16 cellular contexts compared by ENCODE assay signal in genomic region chr12:46453428-46453827, GRCh38.
DNase-seq lines count a peak whose midpoint lies in the region; ATAC-seq, FAIRE-seq and TF ChIP-seq lines count a peak whose summit lies in the region.
"Had no signal": no experiment of that assay in that cellular context is flagged by ENCODE, and none has a peak within 500 bp of the region (broad histone marks: within the 10 kb centered on the region; RNA-seq: fewer than 3 reads in every experiment).

No MANE protein-coding gene starts in this region.

- H3K4me1 ChIP-seq in Panc1 (ENCODE audit: control insufficient read depth, insufficient read depth, low read length) (peaks cover 38% of the 10 kb centered on the region), keratinocyte (ENCODE audit: control insufficient read depth, extremely low read depth, insufficient read depth, low read length) (peaks cover 65% of the 10 kb centered on the region), uterus (peaks cover 6 to 10% of the 10 kb centered on the region in 2 donors)

- dilution Hi-C loops in keratinocyte (cut with MboI; ENCODE audit: extremely low pct_ligation_motif_present, low sequenced_read_pairs): no loop called here

- no peak for DNase-seq in activated CD8-positive, alpha-beta T cell treated with anti-CD3 and anti-CD28 coated beads, Interleukin-2, amount 10 ng/mL, durations not matched to agents 7 days and 5 days
- DNase-seq in activated CD8-positive, alpha-beta T cell treated with anti-CD3 and anti-CD28 coated beads for 36 hours: no peak
- no peak for DNase-seq in Panc1 (ENCODE audit: low read depth, low spot score)
- DNase-seq in keratinocyte (ENCODE audit: low read depth, low spot score): no peak
- DNase-seq in uterus: no peak
- DNase-seq in GM12892 (ENCODE audit: insufficient read length): no peak
- no peak for DNase-seq in activated gamma-delta T cell (lab: John Stamatoyannopoulos, UW)
- DNase-seq: C1 segment of cervical spinal cord, EL, H7, NCI-H146, NCI-H226, NCI-H69, SHP77 had no signal

- peaks cover 60% of the 10 kb centered on the region for H3K4me1 Mint-ChIP-seq in activated CD8-positive, alpha-beta T cell treated with anti-CD3 and anti-CD28 coated beads, Interleukin-2, amount 10 ng/mL, durations not matched to agents 7 days and 5 days (ENCODE audit: low read depth)
- H3K4me1 Mint-ChIP-seq in activated CD8-positive, alpha-beta T cell treated with anti-CD3 and anti-CD28 coated beads for 36 hours (ENCODE audit: low read depth): peaks cover 61% of the 10 kb centered on the region

- peak overlapping the region; percentile 12 for H3K27ac Mint-ChIP-seq in activated CD8-positive, alpha-beta T cell treated with anti-CD3 and anti-CD28 coated beads, Interleukin-2, amount 10 ng/mL, durations not matched to agents 7 days and 5 days
- no peak overlapping the region for H3K27ac Mint-ChIP-seq in activated CD8-positive, alpha-beta T cell treated with anti-CD3 and anti-CD28 coated beads for 36 hours

- TF ChIP-seq POLR2A in uterus (IDR thresholded peaks at IDR 0.05) (no peak), GM12892 (IDR thresholded peaks at IDR 0.05; ENCODE audit: low read depth, low read length) (no peak)

- H3K9ac ChIP-seq in keratinocyte (ENCODE audit: control insufficient read depth, extremely low read depth, insufficient read depth, low read length): peak overlapping the region; percentile 71

- no peaks in the 10 kb centered on the region for H3K27me3 ChIP-seq in Panc1 (ENCODE audit: control insufficient read depth, insufficient read depth, low read length)
- no peaks in the 10 kb centered on the region for H3K27me3 ChIP-seq in keratinocyte (ENCODE audit: control insufficient read depth, extremely low read depth, insufficient read depth, low read length)
- H3K27me3 ChIP-seq in uterus: no peaks in the 10 kb centered on the region

- no peaks in the 10 kb centered on the region for H3K79me2 ChIP-seq in keratinocyte (ENCODE audit: control insufficient read depth, insufficient read depth, low read length)

- no peaks in the 10 kb centered on the region for H3K9me3 ChIP-seq in Panc1 (ENCODE audit: control insufficient read depth, insufficient read depth, low read depth, low read length)
- H3K9me3 ChIP-seq in keratinocyte (ENCODE audit: control insufficient read depth, low read depth, low read length): no peaks in the 10 kb centered on the region
- no peaks in the 10 kb centered on the region for H3K9me3 ChIP-seq in uterus

- no peaks in the 10 kb centered on the region for H3K36me3 ChIP-seq in Panc1 (ENCODE audit: control insufficient read depth, insufficient read depth, low read length)
- peaks cover 0 to 3% of the 10 kb centered on the region in 2 experiments for H3K36me3 ChIP-seq in keratinocyte (ENCODE audit: control insufficient read depth in 2 of 2, extremely low read depth in 1 of 2, insufficient read depth in 2 of 2, low read length in 2 of 2)
- no peaks in the 10 kb centered on the region for H3K36me3 ChIP-seq in uterus

- H3K4me2 ChIP-seq in keratinocyte (ENCODE audit: control insufficient read depth, extremely low read depth, insufficient read depth, low read depth, low read length): peak overlapping the region; percentile 89

- no peaks in the 10 kb centered on the region for H3K27me3 Mint-ChIP-seq in activated CD8-positive, alpha-beta T cell treated with anti-CD3 and anti-CD28 coated beads, Interleukin-2, amount 10 ng/mL, durations not matched to agents 7 days and 5 days (ENCODE audit: low read depth)
- H3K27me3 Mint-ChIP-seq in activated CD8-positive, alpha-beta T cell treated with anti-CD3 and anti-CD28 coated beads for 36 hours: no peaks in the 10 kb centered on the region

- H2AFZ ChIP-seq in keratinocyte (ENCODE audit: control insufficient read depth, low read length): peak overlapping the region; percentile 56

- intact Hi-C loops in activated CD8-positive, alpha-beta T cell treated with anti-CD3 and anti-CD28 coated beads for 36 hours (cut with micrococcal nuclease): no loop called here
- intact Hi-C loops in Panc1 (cut with micrococcal nuclease; ENCODE audit: unreplicated experiment): no loop called here
- intact Hi-C loops in uterus (cut with DNase I; ENCODE audit: low total_unique reads): loop anchor here (10.0 kb wide), 1 partner anchor 49 kb away; no protein-coding TSS in a partner anchor

- no peaks in the 10 kb centered on the region for H4K20me1 ChIP-seq in keratinocyte (ENCODE audit: control insufficient read depth, extremely low read depth, insufficient read depth, low read length)

- H3K4me3 Mint-ChIP-seq in activated CD8-positive, alpha-beta T cell treated with anti-CD3 and anti-CD28 coated beads, Interleukin-2, amount 10 ng/mL, durations not matched to agents 7 days and 5 days: no peak overlapping the region
- no peak overlapping the region for H3K4me3 Mint-ChIP-seq in activated CD8-positive, alpha-beta T cell treated with anti-CD3 and anti-CD28 coated beads for 36 hours

- CTCF ChIA-PET in activated CD8-positive, alpha-beta T cell treated with anti-CD3 and anti-CD28 coated beads, Interleukin-2, amount 10 ng/mL, durations not matched to agents 7 days and 5 days (lab: Charles Lee): no interaction called here
- CTCF ChIA-PET in activated CD8-positive, alpha-beta T cell treated with anti-CD3 and anti-CD28 coated beads for 36 hours (lab: Charles Lee): no interaction called here
- CTCF ChIA-PET in Panc1 (lab: Charles Lee): no interaction called here

- ATAC-seq in activated CD8-positive, alpha-beta T cell treated with anti-CD3 and anti-CD28 coated beads, Interleukin-2, amount 10 ng/mL, durations not matched to agents 7 days and 5 days: no peak
- no peak for ATAC-seq in activated CD8-positive, alpha-beta T cell treated with anti-CD3 and anti-CD28 coated beads for 36 hours
- ATAC-seq in Panc1: no peak
- ATAC-seq in HG03571 (IDR thresholded peaks at IDR 0.05; ENCODE audit: unreplicated experiment): no peak

- H3K9me1 ChIP-seq in keratinocyte (ENCODE audit: control insufficient read depth, extremely low read depth, insufficient read depth, low read length): no peaks in the 10 kb centered on the region

- in situ Hi-C loops in Panc1 (cut with HindIII; ENCODE audit: low pct_unique_long_range_greater_than_20kb, low sequenced_read_pairs): no loop called here

- BruUV-seq in Panc1 (replicated peaks; lab: Mats Ljungman, UMichigan): no TSS peak

- peak overlapping the region; percentile 83 for H3K27ac ChIP-seq in Panc1 (ENCODE audit: low read length)
- H3K27ac ChIP-seq in keratinocyte (ENCODE audit: control insufficient read depth, insufficient read depth, low read length): peak overlapping the region; percentile 96
- peak overlapping the region; percentile 66 to 81 for H3K27ac ChIP-seq in uterus

- peak; percentile 84 for FAIRE-seq in keratinocyte (lab: Jason Lieb, UNC)
- no peak for FAIRE-seq in GM12892 (lab: Jason Lieb, UNC)
- FAIRE-seq: A204.1 had no signal

- H3K9me3 Mint-ChIP-seq in activated CD8-positive, alpha-beta T cell treated with anti-CD3 and anti-CD28 coated beads, Interleukin-2, amount 10 ng/mL, durations not matched to agents 7 days and 5 days (ENCODE audit: insufficient read depth): no peaks in the 10 kb centered on the region
- H3K9me3 Mint-ChIP-seq in activated CD8-positive, alpha-beta T cell treated with anti-CD3 and anti-CD28 coated beads for 36 hours: no peaks in the 10 kb centered on the region

- peaks cover 7% of the 10 kb centered on the region for H3K36me3 Mint-ChIP-seq in activated CD8-positive, alpha-beta T cell treated with anti-CD3 and anti-CD28 coated beads, Interleukin-2, amount 10 ng/mL, durations not matched to agents 7 days and 5 days (ENCODE audit: low read depth)
- no peaks in the 10 kb centered on the region for H3K36me3 Mint-ChIP-seq in activated CD8-positive, alpha-beta T cell treated with anti-CD3 and anti-CD28 coated beads for 36 hours (ENCODE audit: low read depth)

- no peak for TF ChIP-seq CTCF in activated CD8-positive, alpha-beta T cell treated with anti-CD3 and anti-CD28 coated beads for 36 hours (IDR thresholded peaks at IDR 0.05)
- no peak for TF ChIP-seq CTCF in Panc1 (IDR thresholded peaks at IDR 0.05)
- no peak for TF ChIP-seq CTCF in keratinocyte (optimal IDR thresholded peaks at IDR 0.05 in 1 of 3, IDR thresholded peaks at IDR 0.05 in 1 of 3, conservative IDR thresholded peaks at IDR 0.05 in 1 of 3; ENCODE audit: extremely low read depth in 1 of 3, insufficient read depth in 2 of 3, low read length in 3 of 3)
- no peak for TF ChIP-seq CTCF in uterus (IDR thresholded peaks at IDR 0.05)

- POLR2A ChIA-PET in activated CD8-positive, alpha-beta T cell treated with anti-CD3 and anti-CD28 coated beads, Interleukin-2, amount 10 ng/mL, durations not matched to agents 7 days and 5 days (lab: Charles Lee): no interaction called here
- POLR2A ChIA-PET in activated CD8-positive, alpha-beta T cell treated with anti-CD3 and anti-CD28 coated beads for 36 hours (lab: Charles Lee): no interaction called here
- POLR2A ChIA-PET in Panc1 (lab: Charles Lee): interaction anchor here (0.5 kb wide), 1 partner anchor 96 kb away, joined by 3 read pairs; no protein-coding TSS in a partner anchor

- no peak overlapping the region for H3K4me3 ChIP-seq in Panc1 (ENCODE audit: low read depth in 2 of 2, low read length in 2 of 2)
- H3K4me3 ChIP-seq in keratinocyte (ENCODE audit: control insufficient read depth in 2 of 3, extremely low read depth in 1 of 3, insufficient read depth in 2 of 3, low read depth in 1 of 3, low read length in 3 of 3): peak overlapping the region in 2 of 3 experiments; percentile 2 to 21
- H3K4me3 ChIP-seq in uterus: no peak overlapping the region

Comparison
In these comparisons a context has a peak if more than half of its experiments do, and no peak if none do; other contexts are left out.
1. H3K4me3 ChIP-seq: peak in keratinocyte (2 of 3); none in Panc1 (0 of 2) and uterus (0 of 2).
2. Peak in every context shown above with its lines, with median percentiles within 50 percentile points of each other: H3K27ac ChIP-seq.